Comparison of ENCODE assay signal across 17 cellular contexts in genomic region chr22:49749885-49750510, GRCh38.
DNase-seq lines count a peak whose midpoint lies in the region; ATAC-seq, FAIRE-seq and TF ChIP-seq lines count a peak whose summit lies in the region.
"Had no signal": no experiment of that assay in that cellular context is flagged by ENCODE, and none has a peak within 500 bp of the region (broad histone marks: within the 10 kb centered on the region; RNA-seq: fewer than 3 reads in every experiment).

No MANE protein-coding gene starts in this region.

- no peak for TF ChIP-seq CTCF in GM20000 (IDR thresholded peaks at IDR 0.05; ENCODE audit: extremely low read depth, missing control alignments)
- TF ChIP-seq CTCF in esophagus muscularis mucosa (IDR thresholded peaks at IDR 0.05): no peak
- TF ChIP-seq CTCF in osteocyte (IDR thresholded peaks at IDR 0.05): no peak
- TF ChIP-seq CTCF in D721Med (IDR thresholded peaks at IDR 0.05; ENCODE audit: insufficient read depth, missing control alignments): no peak

- no peak overlapping the region for H3K4me3 Mint-ChIP-seq in osteocyte (ENCODE audit: unreplicated experiment)

- TF ChIP-seq POLR2A in esophagus muscularis mucosa (IDR thresholded peaks at IDR 0.05; ENCODE audit: low read depth): no peak

- peaks cover 28% of the 10 kb centered on the region for H3K9me3 Mint-ChIP-seq in osteocyte (ENCODE audit: unreplicated experiment)

- peaks cover 0 to 4% (median 0%) of the 10 kb centered on the region in 4 donors for H3K4me1 ChIP-seq in esophagus muscularis mucosa
- H3K4me1 ChIP-seq: SJSA1 had no signal

- peaks cover 5% of the 10 kb centered on the region for H3K27me3 Mint-ChIP-seq in osteocyte (ENCODE audit: unreplicated experiment)

- no peak overlapping the region for H3K4me3 ChIP-seq in esophagus muscularis mucosa
- H3K4me3 ChIP-seq: PC-9, SJSA1 had no signal

- intact Hi-C loops in esophagus muscularis mucosa (cut with DNase I): no loop called here

- no peak for TF ChIP-seq EP300 in esophagus muscularis mucosa (IDR thresholded peaks at IDR 0.05)

- H3K9me3 ChIP-seq in esophagus muscularis mucosa: peaks cover 0 to 29% (median 19%) of the 10 kb centered on the region in 4 donors

- no peak overlapping the region for H3K27ac Mint-ChIP-seq in osteocyte (ENCODE audit: unreplicated experiment)

- peaks cover 0 to 55% (median 2%) of the 10 kb centered on the region in 4 donors for H3K27me3 ChIP-seq in esophagus muscularis mucosa
- H3K27me3 ChIP-seq: SJSA1 had no signal

- ATAC-seq in GM19463 (IDR thresholded peaks at IDR 0.05; ENCODE audit: unreplicated experiment) (no peak), HG03571 (IDR thresholded peaks at IDR 0.05; ENCODE audit: unreplicated experiment) (no peak)

- no peak overlapping the region for H3K27ac ChIP-seq in esophagus muscularis mucosa (replicated peaks in 1 of 4)
- H3K27ac ChIP-seq: C4-2B, PC-9, SJSA1 had no signal

- H3K36me3 Mint-ChIP-seq in osteocyte (ENCODE audit: unreplicated experiment): peaks cover 2% of the 10 kb centered on the region

- peak; percentile 26 for DNase-seq in D341Med (ENCODE audit: low spot score)
- DNase-seq in GM20000 (ENCODE audit: low spot score): peak; percentile 36
- peak; percentile 24 for DNase-seq in esophagus muscularis mucosa (ENCODE audit: extremely low spot score)
- peak; percentile 84 for DNase-seq in osteocyte (ENCODE audit: extremely low spot score, unreplicated experiment)
- DNase-seq in D721Med (ENCODE audit: insufficient read length, low spot score): no peak
- no peak for DNase-seq in NCI-H526 (lab: John Stamatoyannopoulos, UW)
- DNase-seq: DMS53, NCI-H1048, NCI-H146, NCI-H2081, NCI-H82, PC-9 had no signal

- H3K36me3 ChIP-seq in esophagus muscularis mucosa: no peaks in the 10 kb centered on the region
- H3K36me3 ChIP-seq: SJSA1 had no signal

- WGBS in esophagus muscularis mucosa: 95% methylated on average over 12 of the region's 24 CpGs

- H3K4me1 Mint-ChIP-seq in osteocyte (ENCODE audit: unreplicated experiment): no peaks in the 10 kb centered on the region

- no peak for FAIRE-seq in D721Med (lab: Jason Lieb, UNC)
- FAIRE-seq: H1 had no signal

Comparison
In these comparisons a context has a peak if more than half of its experiments do, and no peak if none do; other contexts are left out.
1. DNase-seq: peak in D341Med (single experiment), GM20000 (single experiment), esophagus muscularis mucosa (single experiment) and osteocyte (single experiment); none in D721Med (single experiment) and NCI-H526 (0 of 2).